Comparison of ENCODE assay signal across 18 cellular contexts in the genomic region with DNA sequence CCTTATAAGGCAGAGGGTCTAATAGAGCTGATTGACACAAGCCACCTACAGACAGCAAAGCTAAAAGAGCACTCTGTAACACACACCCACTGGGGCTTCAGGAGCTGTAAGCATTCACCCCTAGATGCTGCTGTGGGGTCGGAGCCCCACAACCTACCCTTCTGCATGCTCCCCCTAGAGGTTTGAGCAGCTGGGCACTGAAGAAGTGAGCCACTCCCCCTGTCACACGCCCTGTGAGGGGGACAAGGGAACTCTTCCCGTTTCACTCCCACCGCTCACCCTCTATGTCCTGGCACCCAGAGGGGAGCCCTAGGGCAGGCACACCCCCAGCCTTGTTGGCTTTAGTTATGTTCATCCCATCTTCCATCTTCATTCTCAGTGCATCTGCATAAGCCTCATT. TPM values are rescaled to one million over a fixed set of nuclear protein-coding genes. Genes with fewer than 3 reads are reported as not detected.
"Had no signal": no experiment of that assay in that cellular context is flagged by ENCODE, and none has a peak within 500 bp of the region (broad histone marks: within the 10 kb centered on the region; RNA-seq: fewer than 3 reads in every experiment).

No MANE protein-coding gene starts in this region.

- ATAC-seq: left ventricle myocardium superior; psoas muscle; sciatic nerve; stimulated activated naive B cell treated with anti-CD40 and anti-IgM and Interleukin-4, amounts not matched to agents 10 μg/mL and 1 μg/mL and 100 μg/mL, for 72 hours had no signal

- H3K4me3 ChIP-seq: dorsolateral prefrontal cortex, psoas muscle, tibial nerve had no signal

- H3K9me3 ChIP-seq: psoas muscle had no signal

- H3K27me3 Mint-ChIP-seq: activated naive CD8-positive, alpha-beta T cell treated with anti-CD3 and anti-CD28 coated beads for 36 hours had no signal

- H3K4me3 Mint-ChIP-seq: activated naive CD8-positive, alpha-beta T cell treated with anti-CD3 and anti-CD28 coated beads for 36 hours; activated T-cell treated with anti-CD3 and anti-CD28 coated beads, Interleukin-2, amount 50 U/mL, for 24 hours; nephron progenitor cell; stimulated activated naive B cell treated with anti-CD40 and anti-IgM and Interleukin-4, amounts not matched to agents 10 μg/mL and 1 μg/mL and 100 μg/mL, for 72 hours had no signal

- H3K4me1 ChIP-seq: psoas muscle, tibial nerve had no signal

- H3K27ac ChIP-seq: dorsolateral prefrontal cortex, psoas muscle, tibial nerve had no signal

- H3K4me1 Mint-ChIP-seq: nephron progenitor cell had no signal

- H3K36me3 ChIP-seq: tibial nerve had no signal

- H3K27ac Mint-ChIP-seq: activated naive CD8-positive, alpha-beta T cell treated with anti-CD3 and anti-CD28 coated beads for 36 hours; activated T-cell treated with anti-CD3 and anti-CD28 coated beads, Interleukin-2, amount 50 U/mL, for 24 hours; nephron progenitor cell; stimulated activated naive B cell treated with anti-CD40 and anti-IgM and Interleukin-4, amounts not matched to agents 10 μg/mL and 1 μg/mL and 100 μg/mL, for 72 hours had no signal

- H3K27me3 ChIP-seq: tibial nerve had no signal

- DNase-seq: activated CD4-positive, alpha-beta T cell treated with anti-CD3 and anti-CD28 coated beads, Interleukin-2, amount 50 U/mL, for 4 hours; activated effector memory CD4-positive, alpha-beta T cell treated with Interleukin-2 at 50 U/mL for 16 hours; activated naive CD8-positive, alpha-beta T cell treated with anti-CD3 and anti-CD28 coated beads for 36 hours; activated T-cell treated with anti-CD3 and anti-CD28 coated beads, Interleukin-2, amount 50 U/mL, for 24 hours; dorsolateral prefrontal cortex; foreskin melanocyte; head of caudate nucleus; left ventricle myocardium superior; mesenchymal stem cell; nephron progenitor cell; psoas muscle; stimulated activated CD4-positive, alpha-beta T cell treated with anti-CD3 and anti-CD28 coated beads, Interleukin-2, amount 100 ng/mL, for 24 hours; stimulated activated naive B cell treated with anti-CD40 and anti-IgM and Interleukin-4, amounts not matched to agents 10 μg/mL and 1 μg/mL and 100 μg/mL, for 72 hours had no signal

RNA-seq across cellular contexts. Expression of a gene that starts 9.4 kb away (rescaled TPM):
- total RNA-seq: activated naive CD8-positive, alpha-beta T cell treated with anti-CD3 and anti-CD28 coated beads for 36 hours; chondrocyte; kidney epithelial cell; T-helper 1 cell treated with Interleukin-12 subunit alpha and Interleukin-12 subunit beta and Interleukin-4 antibody, amounts not matched to agents 30 ng/mL and 1 ng/mL, for 36 hours had no signal
